21 cellular contexts compared by ENCODE assay signal in genomic region chr4:73387552-73387951, GRCh38.
"Had no signal": no experiment of that assay in that cellular context is flagged by ENCODE, and none has a peak within 500 bp of the region (broad histone marks: within the 10 kb centered on the region; RNA-seq: fewer than 3 reads in every experiment).

No MANE protein-coding gene starts in this region.

- H3K4me3 ChIP-seq: ascending aorta, gastrocnemius medialis, lung, pancreas, sigmoid colon, spleen, tibial nerve had no signal

- DNase-seq: activated CD4-positive, CD25-positive, alpha-beta regulatory T cell treated with anti-CD3 and anti-CD28 coated beads, Interleukin-2, amount 50 U/mL, for 72 hours; activated CD8-positive, alpha-beta memory T cell treated with anti-CD3 and anti-CD28 coated beads for 24 hours; activated CD8-positive, alpha-beta memory T cell treated with anti-CD3 and anti-CD28 coated beads, Interleukin-2, amount 50 U/mL, for 48 hours; activated gamma-delta T cell; cortex of kidney; erythroblast; gastrocnemius medialis; head of caudate nucleus; kidney; natural killer cell; pancreas; sigmoid colon; spleen; stimulated activated CD4-positive, alpha-beta T cell treated with anti-CD3 and anti-CD28 coated beads, Interleukin-4, amount 100 ng/mL, for 4 hours had no signal

- H3K27ac ChIP-seq: ascending aorta, gastrocnemius medialis, neutrophil, pancreas, sigmoid colon, spleen, tibial nerve had no signal

- FAIRE-seq: kidney, urothelium cell line had no signal

- ATAC-seq: gastrocnemius medialis; left lobe of liver; natural killer cell; pancreas; stimulated activated memory B cell treated with anti-CD40 and anti-IgM and Interleukin-4, amounts not matched to agents 10 μg/mL and 1 μg/mL and 100 μg/mL, for 72 hours had no signal
